In genomic region chr6:25302677-25303128, GRCh38 we compare ENCODE assay signal across 10 cellular contexts. TPM values are rescaled to one million over a fixed set of nuclear protein-coding genes. Genes with fewer than 3 reads are reported as not detected.
DNase-seq lines count a peak whose midpoint lies in the region; ATAC-seq, FAIRE-seq and TF ChIP-seq lines count a peak whose summit lies in the region.
"Had no signal": no experiment of that assay in that cellular context is flagged by ENCODE, and none has a peak within 500 bp of the region (broad histone marks: within the 10 kb centered on the region; RNA-seq: fewer than 3 reads in every experiment).

No MANE protein-coding gene starts in this region.

- H3K27ac Mint-ChIP-seq in HFFc6 = peak overlapping the region; percentile 95
- H3K27ac Mint-ChIP-seq: activated T-cell treated with anti-CD3 and anti-CD28 coated beads, Interleukin-2, amount 50 U/mL, for 24 hours had no signal

- peaks cover 2% of the 10 kb centered on the region for H3K27me3 Mint-ChIP-seq in HFFc6 (ENCODE audit: insufficient read depth)
- H3K27me3 Mint-ChIP-seq: activated T-cell treated with anti-CD3 and anti-CD28 coated beads, Interleukin-2, amount 50 U/mL, for 24 hours had no signal

- H3K4me3 Mint-ChIP-seq in HFFc6 = peak overlapping the region; percentile 83
- H3K4me3 Mint-ChIP-seq: activated T-cell treated with anti-CD3 and anti-CD28 coated beads, Interleukin-2, amount 50 U/mL, for 24 hours had no signal

- no peaks in the 10 kb centered on the region for H3K36me3 Mint-ChIP-seq in HFFc6 (ENCODE audit: low read depth)

- intact Hi-C loops in PC-3 (cut with micrococcal nuclease) = no loop called here

- H3K9me3 ChIP-seq in PC-3 (ENCODE audit: low read length) (no peaks in the 10 kb centered on the region), cardiac muscle cell (ENCODE audit: low read depth) (no peaks in the 10 kb centered on the region)

- no peak overlapping the region for H3K4me2 ChIP-seq in PC-3 (ENCODE audit: low read length)
- H3K4me2 ChIP-seq: PC-9 had no signal

- POLR2A ChIA-PET in PC-3 (lab: Charles Lee; ENCODE audit: unreplicated experiment) = no interaction called here

- H3K9me2 ChIP-seq in PC-3 (replicated peaks; ENCODE audit: low read length) = no peaks in the 10 kb centered on the region

- BruUV-seq in PC-3 (replicated peaks; lab: Mats Ljungman, UMichigan) = no TSS peak

- CTCF ChIA-PET in PC-3 (lab: Charles Lee) = no interaction called here

- H3K27me3 ChIP-seq in PC-3 (ENCODE audit: low read length) (no peaks in the 10 kb centered on the region), cardiac muscle cell (no peaks in the 10 kb centered on the region)

- no peak overlapping the region for H2AFZ ChIP-seq in PC-3 (ENCODE audit: low read length)
- H2AFZ ChIP-seq: PC-9 had no signal

- ATAC-seq in PC-3 (no peak; the same call in 1 of the 2 replicates), HG03378 (IDR thresholded peaks at IDR 0.05; ENCODE audit: unreplicated experiment) (no peak)

- H4K20me1 ChIP-seq in PC-3 (ENCODE audit: low read length) = no peaks in the 10 kb centered on the region

- H3K9ac ChIP-seq in PC-3 (ENCODE audit: low read length) = no peak overlapping the region

- FAIRE-seq in D721Med (lab: Jason Lieb, UNC) = no peak

- H3K79me2 ChIP-seq in PC-3 (ENCODE audit: low read length) = peaks cover 46% of the 10 kb centered on the region

- H3K4me1 ChIP-seq in PC-3 (ENCODE audit: insufficient read depth, low read length) (no peaks in the 10 kb centered on the region), cardiac muscle cell (ENCODE audit: low read depth) (peaks cover 59% of the 10 kb centered on the region)

- H3K9me3 Mint-ChIP-seq in HFFc6 = no peaks in the 10 kb centered on the region
- H3K9me3 Mint-ChIP-seq: activated T-cell treated with anti-CD3 and anti-CD28 coated beads, Interleukin-2, amount 50 U/mL, for 24 hours had no signal

- H3K36me3 ChIP-seq in PC-3 (ENCODE audit: low read depth, low read length) (no peaks in the 10 kb centered on the region), cardiac muscle cell (no peaks in the 10 kb centered on the region)

- H3K4me3 ChIP-seq in PC-3 (ENCODE audit: low read length) (no peak overlapping the region), cardiac muscle cell (no peak overlapping the region)
- H3K4me3 ChIP-seq: PC-9 had no signal

- no peak overlapping the region for H3K27ac ChIP-seq in PC-3 (ENCODE audit: low read length)
- peak overlapping the region; percentile 46 for H3K27ac ChIP-seq in cardiac muscle cell
- H3K27ac ChIP-seq: PC-9 had no signal

- H3K4me1 Mint-ChIP-seq in HFFc6 (ENCODE audit: low read depth) = peaks cover 38% of the 10 kb centered on the region

- no peaks in the 10 kb centered on the region for H3F3A ChIP-seq in PC-3 (ENCODE audit: low read length, unreplicated experiment)

- TF ChIP-seq CTCF in HFFc6 (IDR thresholded peaks at IDR 0.05) (no peak), PC-3 (conservative IDR thresholded peaks at IDR 0.05; ENCODE audit: low read depth, low read length) (no peak), cardiac muscle cell (IDR thresholded peaks at IDR 0.05; ENCODE audit: low read depth, low read length) (no peak), D721Med (IDR thresholded peaks at IDR 0.05; ENCODE audit: insufficient read depth, missing control alignments) (no peak)

- DNase-seq in HFFc6 (peak; percentile 91), PC-3 (peak; percentile 7), cardiac muscle cell (ENCODE audit: low read depth in 1 of 2, low spot score in 1 of 2) (peak; percentile 75 to 81), stromal cell of bone marrow (ENCODE audit: low read depth) (peak; percentile 77), D721Med (ENCODE audit: insufficient read length, low spot score) (no peak), NCI-H1930 (lab: John Stamatoyannopoulos, UW) (no peak), activated gamma-delta T cell (lab: John Stamatoyannopoulos, UW) (no peak)
- DNase-seq: activated T-cell treated with anti-CD3 and anti-CD28 coated beads, Interleukin-2, amount 50 U/mL, for 24 hours; PC-9 had no signal

RNA-seq across cellular contexts. Expression of gene CARMIL1, which starts 23.5 kb away (rescaled TPM):
- total RNA-seq in HFFc6 (2021; fragmentation: NEBNext Ultra II Directional; extraction: Animal tissue kit (Norgen Biotek cat#: 25700)) = 10 to 100 TPM; 12.2 to 15.6 (median 13.7) TPM
- total RNA-seq in PC-3 (2014; rRNA removed) (17.0 and 22.0 TPM in 2 replicates), cardiac muscle cell (47.0 and 63.6 TPM in 2 replicates)
- 15.7 and 20.8 TPM in 2 replicates for polyA plus RNA-seq in cardiac muscle cell

Comparison
In these comparisons a context has a peak if more than half of its experiments do, and no peak if none do; other contexts are left out.
1. DNase-seq: peak in HFFc6 (single experiment), PC-3 (single experiment), cardiac muscle cell (2 of 2) and stromal cell of bone marrow (single experiment); none in D721Med (single experiment), NCI-H1930 (0 of 2) and activated gamma-delta T cell (single experiment).